Comparison of ENCODE assay signal across 33 cellular contexts in the genomic region with DNA sequence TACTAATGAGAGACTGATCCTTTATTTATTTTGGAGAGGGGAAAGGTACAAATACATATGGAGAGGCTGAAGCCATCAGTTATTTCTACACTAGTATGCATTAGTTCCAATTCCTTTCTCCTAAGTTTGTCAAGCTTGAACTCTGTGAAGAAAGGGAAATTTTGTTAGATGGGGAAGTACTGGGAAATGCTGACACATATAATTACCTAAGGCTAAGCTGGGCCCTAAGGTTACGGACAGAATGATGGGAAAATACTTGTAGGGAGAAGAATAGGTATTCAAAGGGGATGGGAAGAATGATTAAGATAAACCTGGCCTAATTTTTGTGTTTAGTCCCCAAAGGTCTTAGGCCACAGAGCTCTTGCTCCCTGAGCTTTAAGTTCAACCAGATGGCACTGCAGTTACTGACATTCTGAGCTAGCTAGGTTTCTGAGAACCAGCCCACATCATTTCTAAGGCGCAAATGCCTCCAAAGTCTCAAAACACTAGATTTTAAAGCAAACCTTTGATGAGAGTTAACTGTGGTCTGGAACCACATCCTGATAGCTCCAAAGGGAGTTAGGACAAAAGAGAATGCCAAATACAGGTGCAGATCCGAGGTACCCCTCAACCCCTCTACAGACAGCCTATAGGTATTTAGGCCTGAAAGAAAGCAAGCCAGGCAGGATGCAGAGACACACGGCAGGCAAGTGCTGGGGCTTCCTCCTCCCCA. TPM values are rescaled to one million over a fixed set of nuclear protein-coding genes. Genes with fewer than 3 reads are reported as not detected.
DNase-seq lines count a peak whose midpoint lies in the region; ATAC-seq, FAIRE-seq and TF ChIP-seq lines count a peak whose summit lies in the region.
"Had no signal": no experiment of that assay in that cellular context is flagged by ENCODE, and none has a peak within 500 bp of the region (broad histone marks: within the 10 kb centered on the region; RNA-seq: fewer than 3 reads in every experiment).

No MANE protein-coding gene starts in this region.

- H3K4me1 ChIP-seq in HepG2 (ENCODE audit: insufficient read depth, low read length) (no peaks in the 10 kb centered on the region), right lobe of liver (peaks cover 0 to 10% (median 0%) of the 10 kb centered on the region in 4 donors), upper lobe of right lung (peaks cover 6% of the 10 kb centered on the region), gastrocnemius medialis (peaks cover 0 to 7% of the 10 kb centered on the region in 2 donors)
- H3K4me1 ChIP-seq: breast epithelium had no signal

- no peak overlapping the region for H2AFZ ChIP-seq in HepG2 (ENCODE audit: low read length)
- H2AFZ ChIP-seq: PC-9 had no signal

- POLR2A ChIA-PET in HepG2 (lab: Yijun Ruan, JAX), result no interaction called here

- in situ Hi-C loops in HepG2 (cut with HindIII; ENCODE audit: extremely low pct_ligation_motif_present, low pct_unique_long_range_greater_than_20kb), result no loop called here
- in situ Hi-C loops in gastrocnemius medialis (cut with MboI; ENCODE audit: low sequenced_read_pairs in 4 of 4), result no loop called here

- TF ChIP-seq EP300 in HepG2 (IDR thresholded peaks at IDR 0.05; ENCODE audit: low read depth in 2 of 2, low read length in 2 of 2), result no peak
- TF ChIP-seq EP300 in HepG2 (CRISPR knock-in tag; IDR thresholded peaks at IDR 0.05; ENCODE audit: borderline replicate concordance), result no peak

- CTCF ChIA-PET in HepG2 (lab: Yijun Ruan, JAX; ENCODE audit: low intra/inter-chr PET ratio, low total read pairs), result no interaction called here

- no peaks in the 10 kb centered on the region for H3K36me3 ChIP-seq in HepG2 (replicated peaks in 1 of 2; ENCODE audit: control insufficient read depth in 1 of 2, insufficient read depth in 2 of 2, low read length in 2 of 2)
- no peaks in the 10 kb centered on the region for H3K36me3 ChIP-seq in right lobe of liver
- no peaks in the 10 kb centered on the region for H3K36me3 ChIP-seq in upper lobe of right lung
- no peaks in the 10 kb centered on the region for H3K36me3 ChIP-seq in gastrocnemius medialis
- H3K36me3 ChIP-seq: breast epithelium, heart left ventricle, MG63 had no signal

- no peaks in the 10 kb centered on the region for H3K9me3 Mint-ChIP-seq in endothelial cell (ENCODE audit: unreplicated experiment)
- H3K9me3 Mint-ChIP-seq: activated CD4-positive, alpha-beta memory T cell treated with anti-CD3 and anti-CD28 coated beads for 36 hours; CD4-positive, alpha-beta T cell; T-helper 1 cell treated with Interleukin-12 subunit alpha and Interleukin-12 subunit beta and Interleukin-4 antibody, amounts not matched to agents 30 μg/mL and 1 μg/mL, for 36 hours had no signal

- H3K27me3 ChIP-seq in HepG2 (ENCODE audit: control insufficient read depth in 1 of 2, insufficient read depth in 2 of 2, low read length in 2 of 2) (peaks cover 4 to 82% of the 10 kb centered on the region in 2 experiments; a peak in 4 of 5 replicates), right lobe of liver (peaks cover 0 to 12% of the 10 kb centered on the region in 2 donors), upper lobe of right lung (peaks cover 38% of the 10 kb centered on the region), gastrocnemius medialis (peaks cover 51 to 53% (median 53%) of the 10 kb centered on the region in 3 donors)

- H3K9me3 ChIP-seq in HepG2 (ENCODE audit: low read length) (no peaks in the 10 kb centered on the region), right lobe of liver (no peaks in the 10 kb centered on the region), T-helper 17 cell (ENCODE audit: control insufficient read depth, low read length, poor library complexity, severe bottlenecking) (no peaks in the 10 kb centered on the region), upper lobe of right lung (no peaks in the 10 kb centered on the region), gastrocnemius medialis (no peaks in the 10 kb centered on the region)
- H3K9me3 ChIP-seq: breast epithelium, heart left ventricle, MG63 had no signal

- intact Hi-C loops in HepG2 (cut with micrococcal nuclease; ENCODE audit: unreplicated experiment) (no loop called here), right lobe of liver (cut with DNase I) (no loop called here), upper lobe of right lung (cut with DNase I) (no loop called here), gastrocnemius medialis (cut with DNase I; ENCODE audit: low total_unique reads) (no loop called here)

- no peak overlapping the region for H3K4me2 ChIP-seq in HepG2 (ENCODE audit: low read depth, low read length)
- H3K4me2 ChIP-seq: PC-9 had no signal

- H4K20me1 ChIP-seq in HepG2 (ENCODE audit: insufficient read depth, low read length), result peaks cover 2% of the 10 kb centered on the region; the same call in 1 of the 2 replicates

- H3K4me3 Mint-ChIP-seq in T-helper 17 cell (peak overlapping the region; percentile 66), endothelial cell (ENCODE audit: unreplicated experiment) (peak overlapping the region; percentile 99)
- H3K4me3 Mint-ChIP-seq: activated CD4-positive, alpha-beta memory T cell treated with anti-CD3 and anti-CD28 coated beads for 36 hours had no signal

- H3K36me3 Mint-ChIP-seq in T-helper 17 cell (ENCODE audit: low read depth), result peaks cover 5% of the 10 kb centered on the region
- peaks cover 28% of the 10 kb centered on the region for H3K36me3 Mint-ChIP-seq in endothelial cell (ENCODE audit: low read depth, unreplicated experiment)
- H3K36me3 Mint-ChIP-seq: activated CD4-positive, alpha-beta memory T cell treated with anti-CD3 and anti-CD28 coated beads for 36 hours; naive B cell had no signal

- H3K27ac Mint-ChIP-seq in T-helper 17 cell (no peak overlapping the region), endothelial cell (ENCODE audit: unreplicated experiment) (peak overlapping the region; percentile 4)
- H3K27ac Mint-ChIP-seq: activated CD4-positive, alpha-beta memory T cell treated with anti-CD3 and anti-CD28 coated beads for 36 hours; CD4-positive, alpha-beta T cell; T-helper 1 cell treated with Interleukin-12 subunit alpha and Interleukin-12 subunit beta and Interleukin-4 antibody, amounts not matched to agents 30 μg/mL and 1 μg/mL, for 36 hours had no signal

- no TSS peak for BruUV-seq in HepG2 (replicated peaks; lab: Mats Ljungman, UMichigan)

- TF ChIP-seq RAD21 in HepG2 (CRISPR knock-in tag; IDR thresholded peaks at IDR 0.05), result no peak

- DNase-seq in HepG2 (ENCODE audit: low spot score) (no peak), right lobe of liver (no peak), T-helper 17 cell (no peak), endothelial cell (ENCODE audit: low spot score) (no peak), upper lobe of right lung (no peak), gastrocnemius medialis (no peak), amygdala (lab: John Stamatoyannopoulos, UW) (no peak), coronary artery (ENCODE audit: low spot score) (no peak)
- DNase-seq: activated CD4-positive, alpha-beta memory T cell treated with anti-CD3 and anti-CD28 coated beads for 36 hours; activated CD4-positive, CD25-positive, alpha-beta regulatory T cell treated with anti-CD3 and anti-CD28 coated beads, Interleukin-2, amount 50 U/mL, for 72 hours; activated naive CD4-positive, alpha-beta T cell treated with anti-CD3 and anti-CD28 coated beads, Interleukin-2, amount 50 U/mL, for 16 hours; AML-193; CD4-positive, alpha-beta T cell; effector CD4-positive, alpha-beta T cell; erythroblast; GOT3; heart left ventricle; kidney; left ventricle myocardium superior; MG63; midbrain; naive B cell; NCI-H1105 treated with DMSO at 0.1 percent for 48 hours; NCI-H2029; NCI-H526; NK-92 treated with Interleukin-12 subunit alpha and Interleukin-12 subunit beta, amount 100 ng/mL, for 24 hours; PC-9; stimulated activated naive CD4-positive, alpha-beta T cell had no signal

- no peak overlapping the region for H3K27ac ChIP-seq in HepG2 (ENCODE audit: extremely low read length, insufficient read depth, low read length)
- H3K27ac ChIP-seq in right lobe of liver, result no peak overlapping the region
- H3K27ac ChIP-seq in upper lobe of right lung, result no peak overlapping the region
- no peak overlapping the region for H3K27ac ChIP-seq in gastrocnemius medialis
- H3K27ac ChIP-seq in coronary artery, result no peak overlapping the region
- H3K27ac ChIP-seq: breast epithelium, heart left ventricle, PC-9, SK-N-MC had no signal

- peaks cover 36% of the 10 kb centered on the region for H3K4me1 Mint-ChIP-seq in T-helper 17 cell
- H3K4me1 Mint-ChIP-seq in endothelial cell (ENCODE audit: unreplicated experiment), result peaks cover 67% of the 10 kb centered on the region

- 31% methylated on average over 4 of the region's 4 CpGs for WGBS in HepG2 (ENCODE audit: low lambda C conversion rate)
- WGBS in right lobe of liver (ENCODE audit: insufficient coverage, low coverage, low lambda C conversion rate, missing lambda C conversion rate), result 38% methylated on average over 3 of the region's 4 CpGs

- TF ChIP-seq CTCF in HepG2 (CRISPR knock-in tag; IDR thresholded peaks at IDR 0.05), result no peak
- TF ChIP-seq CTCF in right lobe of liver (IDR thresholded peaks at IDR 0.05), result no peak
- TF ChIP-seq CTCF in endothelial cell (IDR thresholded peaks at IDR 0.05; ENCODE audit: unreplicated experiment), result no peak
- TF ChIP-seq CTCF in upper lobe of right lung (IDR thresholded peaks at IDR 0.05), result no peak
- TF ChIP-seq CTCF in gastrocnemius medialis (IDR thresholded peaks at IDR 0.05 in 4 of 5, conservative IDR thresholded peaks at IDR 0.05 in 1 of 5), result no peak
- TF ChIP-seq CTCF in coronary artery (IDR thresholded peaks at IDR 0.05), result no peak

- ATAC-seq in HepG2 (no peak), right lobe of liver (no peak), T-helper 17 cell (no peak), upper lobe of right lung (no peak), gastrocnemius medialis (no peak)
- ATAC-seq: heart left ventricle, left ventricle myocardium superior had no signal

- FAIRE-seq in HepG2 (lab: Jason Lieb, UNC), result no peak
- FAIRE-seq: A204.1, colon, kidney had no signal

- H3K4me3 ChIP-seq in HepG2 (replicated peaks in 1 of 3; ENCODE audit: insufficient read depth in 1 of 3, low read depth in 2 of 3, low read length in 3 of 3) (no peak overlapping the region), right lobe of liver (no peak overlapping the region), upper lobe of right lung (peak overlapping the region; percentile 56), gastrocnemius medialis (no peak overlapping the region), coronary artery (no peak overlapping the region)
- H3K4me3 ChIP-seq: breast epithelium, heart left ventricle, MG63, PC-9, SK-N-MC had no signal

- no peaks in the 10 kb centered on the region for H3K79me2 ChIP-seq in HepG2 (ENCODE audit: insufficient read depth, low read length)

- peaks cover 80% of the 10 kb centered on the region for H3K27me3 Mint-ChIP-seq in T-helper 17 cell
- peaks cover 15% of the 10 kb centered on the region for H3K27me3 Mint-ChIP-seq in endothelial cell (ENCODE audit: unreplicated experiment)

- TF ChIP-seq POLR2A in HepG2 (IDR thresholded peaks at IDR 0.05; ENCODE audit: insufficient read depth in 1 of 2, low read depth in 2 of 2, low read length in 2 of 2) (no peak), right lobe of liver (IDR thresholded peaks at IDR 0.05) (no peak), gastrocnemius medialis (IDR thresholded peaks at IDR 0.05) (no peak)

- no peak overlapping the region for H3K9ac ChIP-seq in HepG2 (ENCODE audit: insufficient read depth, low read depth, low read length)

RNA-seq across cellular contexts. Expression of a gene that starts 2.7 kb away (rescaled TPM):
- total RNA-seq in HepG2 (2016; rRNA removed; fragmentation: Illumina TruSeq; extraction: Trizol) (not detected in 2 replicates), right lobe of liver (under 1 TPM in 3 of 6 experiments, not detected in 3; 0.06 to 0.20 (median 0.07) TPM), T-helper 17 cell (1 to 10 TPM in 1 of 2 donors, under 1 TPM in 1; 0.57 to 1.3 TPM), endothelial cell (ENCODE audit: unreplicated experiment) (150 TPM), upper lobe of right lung (34.6 TPM), gastrocnemius medialis (not detected)
- total RNA-seq in HepG2 (2016; cell fraction: cytosol; rRNA removed; fragmentation: Illumina TruSeq; extraction: Trizol; ENCODE audit: low read depth), result not detected in 2 replicates
- total RNA-seq in HepG2 (2016; cell fraction: insoluble cytoplasmic fraction; rRNA removed; fragmentation: Illumina TruSeq; extraction: Trizol), result not detected in 2 replicates
- not detected in 2 replicates for total RNA-seq in HepG2 (2016; cell fraction: membrane; rRNA removed; fragmentation: Illumina TruSeq; extraction: Trizol)
- not detected in 2 replicates for total RNA-seq in HepG2 (2016; cell fraction: nucleus; rRNA removed; fragmentation: Illumina TruSeq; extraction: Trizol)
- 0.05 TPM in 1 of 2 replicates, not detected in the other for polyA plus RNA-seq in HepG2 (2011; rRNA removed)
- polyA plus RNA-seq in HepG2 (2011; cell fraction: cytosol; rRNA removed), result not detected in 2 replicates
- polyA plus RNA-seq in HepG2 (2011; cell fraction: nucleus; rRNA removed), result not detected in 2 replicates
- 0.09 TPM in 1 of 2 replicates, not detected in the other for polyA plus RNA-seq in HepG2 (2012)
- polyA plus RNA-seq in HepG2 (2016; cell fraction: cytosol; fragmentation: Illumina TruSeq; extraction: Trizol; ENCODE audit: low read depth), result not detected in 2 replicates
- not detected in 2 replicates for polyA plus RNA-seq in HepG2 (2016; cell fraction: insoluble cytoplasmic fraction; fragmentation: Illumina TruSeq; extraction: Trizol; ENCODE audit: low read depth)
- not detected in 2 replicates for polyA plus RNA-seq in HepG2 (2016; cell fraction: membrane; fragmentation: Illumina TruSeq; extraction: Trizol; ENCODE audit: low read depth)
- not detected in 2 replicates for polyA plus RNA-seq in HepG2 (2016; cell fraction: nucleus; fragmentation: Illumina TruSeq; extraction: Trizol; ENCODE audit: insufficient read depth, low read depth)
- polyA minus RNA-seq in HepG2 (2011; rRNA and poly(A)+ RNA removed; ENCODE audit: low replicate concordance), result not detected in 2 replicates
- not detected in 2 replicates for polyA minus RNA-seq in HepG2 (2011; cell fraction: cytosol; rRNA and poly(A)+ RNA removed)
- not detected in 2 replicates for polyA minus RNA-seq in HepG2 (2011; cell fraction: nucleus; rRNA and poly(A)+ RNA removed)

Comparison
In these comparisons a context has a peak if more than half of its experiments do, and no peak if none do; other contexts are left out.
1. RNA of a gene that starts 2.7 kb away (total RNA-seq): 150 TPM in endothelial cell (single experiment) and 34.6 TPM in upper lobe of right lung (single experiment); 0.57 to 1.3 TPM in T-helper 17 cell, 0.06 to 0.20 TPM in right lobe of liver, not detected in HepG2 and not detected in gastrocnemius medialis; every median in the first group is over 10 times any median in the second.